In the genomic region with DNA sequence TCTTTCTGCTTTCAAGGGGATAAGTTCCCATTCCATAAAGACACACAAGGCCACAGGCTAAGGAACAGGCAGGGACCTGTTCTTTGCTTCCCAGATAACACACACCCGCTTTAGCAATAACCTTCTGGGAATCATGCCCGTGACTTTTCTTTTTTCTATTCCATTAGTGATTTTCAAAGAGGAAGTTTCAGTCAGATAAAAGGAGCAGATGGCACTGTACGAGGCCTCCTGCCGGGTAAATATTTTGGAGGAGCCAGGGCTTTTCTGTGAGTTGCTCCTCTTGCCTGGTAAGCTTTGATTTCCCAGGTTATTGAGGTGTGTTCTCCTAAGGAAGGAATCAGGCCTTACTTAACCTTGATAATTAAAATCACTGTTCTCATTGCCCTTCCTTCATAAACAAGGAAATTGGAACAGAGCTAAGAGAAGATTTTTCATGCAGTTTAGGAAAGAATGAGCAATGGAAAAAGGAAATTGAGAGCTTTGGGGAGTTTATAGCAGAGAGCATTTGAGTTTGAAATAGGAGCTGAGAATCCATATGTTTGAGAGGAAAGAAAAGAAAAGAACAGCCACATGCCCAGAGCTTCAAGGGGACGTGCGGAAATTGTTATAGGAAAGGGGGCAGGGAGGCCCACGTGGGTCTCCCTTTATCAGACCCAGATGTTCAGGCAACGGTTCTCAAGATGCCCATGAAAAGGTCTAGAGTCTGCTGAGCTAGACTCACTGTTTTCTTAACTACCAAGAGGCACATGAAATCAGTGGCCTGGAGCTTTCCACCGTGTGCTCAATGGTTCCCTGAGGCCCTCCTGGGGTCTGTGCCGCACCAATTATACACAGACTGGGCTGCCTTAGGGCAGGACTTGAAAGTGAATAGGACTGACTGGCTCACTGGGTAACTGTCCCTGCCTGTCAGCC, we compare ENCODE assay signal across 9 cellular contexts. TPM values are rescaled to one million over a fixed set of nuclear protein-coding genes. Genes with fewer than 3 reads are reported as not detected.
DNase-seq lines count a peak whose midpoint lies in the region; ATAC-seq, FAIRE-seq and TF ChIP-seq lines count a peak whose summit lies in the region.
"Had no signal": no experiment of that assay in that cellular context is flagged by ENCODE, and none has a peak within 500 bp of the region (broad histone marks: within the 10 kb centered on the region; RNA-seq: fewer than 3 reads in every experiment).

No MANE protein-coding gene starts in this region.

- H3K27me3 ChIP-seq in mammary epithelial cell (ENCODE audit: insufficient read depth, low read length) (no peaks in the 10 kb centered on the region), testis (no peaks in the 10 kb centered on the region)

- peak overlapping the region; percentile 68 for H3K4me2 ChIP-seq in mammary epithelial cell (ENCODE audit: insufficient read depth, low read depth, low read length)

- H3K27ac ChIP-seq in mammary epithelial cell (ENCODE audit: insufficient read depth, low read depth, low read length) (peak overlapping the region; percentile 58), testis (peak overlapping the region; percentile 51 to 72)

- dilution Hi-C loops in mammary epithelial cell (cut with HindIII; ENCODE audit: low sequenced_read_pairs), result no loop called here

- peak overlapping the region; percentile 49 for H2AFZ ChIP-seq in mammary epithelial cell (ENCODE audit: low read depth, low read length)

- BruUV-seq in mammary epithelial cell (replicated peaks; lab: Mats Ljungman, UMichigan), result no TSS peak

- H4K20me1 ChIP-seq in mammary epithelial cell (ENCODE audit: insufficient read depth, low read length), result no peaks in the 10 kb centered on the region

- H3K9ac ChIP-seq in mammary epithelial cell (ENCODE audit: insufficient read depth, low read length), result peak overlapping the region; percentile 38

- TF ChIP-seq CTCF in mammary epithelial cell (conservative IDR thresholded peaks at IDR 0.05 in 1 of 2, IDR thresholded peaks at IDR 0.05 in 1 of 2; ENCODE audit: extremely low read depth in 1 of 2, insufficient read depth in 1 of 2, low read depth in 1 of 2, low read length in 2 of 2), result no peak
- no peak for TF ChIP-seq CTCF in testis (IDR thresholded peaks at IDR 0.05)

- in situ Hi-C loops in mammary epithelial cell (cut with MboI; ENCODE audit: low sequenced_read_pairs in 2 of 2), result no loop called here

- no peak for FAIRE-seq in H54 (lab: Jason Lieb, UNC)
- FAIRE-seq: colon had no signal

- intact Hi-C loops in mammary epithelial cell (cut with micrococcal nuclease) (no loop called here), testis (cut with DNase I; ENCODE audit: low total_unique reads) (no loop called here)

- TF ChIP-seq POLR2A in testis (IDR thresholded peaks at IDR 0.05), result no peak
- TF ChIP-seq POLR2A in H54 (IDR thresholded peaks at IDR 0.05; ENCODE audit: low read depth, low read length), result no peak

- 13% methylated on average over 8 of the region's 10 CpGs for WGBS in mammary epithelial cell (ENCODE audit: low coverage, missing lambda C conversion rate)
- WGBS in testis, 2 donors, result 28 to 32% methylated on average over 9 to 10 of the region's 10 CpGs

- H3K9me3 ChIP-seq in mammary epithelial cell (replicated peaks; ENCODE audit: insufficient read depth, low read length), result no peaks in the 10 kb centered on the region
- H3K9me3 ChIP-seq in testis, result no peaks in the 10 kb centered on the region

- DNase-seq in NCI-H146 (lab: John Stamatoyannopoulos, UW), result peak; percentile 19
- peak; percentile 43 for DNase-seq in mammary epithelial cell
- peak; percentile 52 for DNase-seq in left kidney (ENCODE audit: low read depth, low spot score)
- DNase-seq in testis, result no peak
- DNase-seq in NCI-H82 (lab: John Stamatoyannopoulos, UW), result no peak
- DNase-seq in H54 (ENCODE audit: insufficient read length, low spot score), result no peak

- no peak overlapping the region for H3K4me3 ChIP-seq in mammary epithelial cell (replicated peaks in 1 of 3; ENCODE audit: insufficient read depth in 1 of 3, low read depth in 2 of 3, low read length in 3 of 3)
- H3K4me3 ChIP-seq in testis, result no peak overlapping the region

- ATAC-seq in GM19455 (IDR thresholded peaks at IDR 0.05; ENCODE audit: unreplicated experiment), result no peak
- no peak for ATAC-seq in HG02588 (IDR thresholded peaks at IDR 0.05; ENCODE audit: unreplicated experiment)

- no peaks in the 10 kb centered on the region for H3K36me3 ChIP-seq in mammary epithelial cell (ENCODE audit: insufficient read depth, low read length)
- H3K36me3 ChIP-seq in testis (ENCODE audit: low read depth, missing control alignments), result no peaks in the 10 kb centered on the region

- H3K79me2 ChIP-seq in mammary epithelial cell (ENCODE audit: insufficient read depth, low read length), result peaks cover 33% of the 10 kb centered on the region

- CTCF ChIA-PET in mammary epithelial cell (lab: Charles Lee; ENCODE audit: low non-redundant PET), result interaction anchor here (0.6 kb wide), 1 partner anchor 46 kb away, joined by 3 read pairs; no protein-coding TSS in a partner anchor

- H3K4me1 ChIP-seq in mammary epithelial cell (ENCODE audit: insufficient read depth, low read length) (peaks cover 69% of the 10 kb centered on the region), testis (peaks cover 45% of the 10 kb centered on the region)

RNA-seq across cellular contexts. Expression of a gene that starts 31.0 kb away (rescaled TPM):
- total RNA-seq in mammary epithelial cell, result 10 to 100 TPM; 49.2 to 53.2 TPM
- 16.0 TPM for polyA plus RNA-seq in mammary epithelial cell
- 30.2 TPM for polyA minus RNA-seq in mammary epithelial cell
- 10 to 100 TPM; 57.5 to 67.3 TPM for total RNA-seq in testis
- polyA plus RNA-seq in testis (ENCODE audit: insufficient read depth, low read depth, low replicate concordance), result 10.4 TPM

RNA-seq across cellular contexts. Expression of a gene that starts 33.1 kb away (rescaled TPM):
- total RNA-seq in mammary epithelial cell, result 1 to 10 TPM in 1 of 2 donors, under 1 TPM in 1; 0.83 to 1.8 TPM
- polyA plus RNA-seq in mammary epithelial cell, result 2.4 TPM
- not detected for polyA minus RNA-seq in mammary epithelial cell
- total RNA-seq in testis, result under 1 TPM in 1 of 2 donors, not detected in 1; 0.79 TPM
- polyA plus RNA-seq in testis (ENCODE audit: insufficient read depth, low read depth, low replicate concordance), result 3.0 TPM

Comparison
In these comparisons a context has a peak if more than half of its experiments do, and no peak if none do; other contexts are left out.
1. DNase-seq: peak in NCI-H146 (single experiment), mammary epithelial cell (single experiment) and left kidney (single experiment); none in testis (single experiment), NCI-H82 (single experiment) and H54 (single experiment).